1 cellular context compared by ENCODE assay signal in genomic region chr18:55287935-55288868, GRCh38.
TF ChIP-seq lines count a peak whose summit lies in the region.

No MANE protein-coding gene starts in this region.

TF ChIP-seq in GM23338, 12 proteins besides CTCF, POLR2A, EP300 and RAD21:
- TF ChIP-seq REST (IDR thresholded peaks at IDR 0.05; ENCODE audit: unreplicated experiment) (no peak), STAT1 (IDR thresholded peaks at IDR 0.05; ENCODE audit: unreplicated experiment) (no peak), ZNF462 (CRISPR knock-in tag; IDR thresholded peaks at IDR 0.05) (no peak), ETS1 (IDR thresholded peaks at IDR 0.05) (no peak), ZNF331 (CRISPR knock-in tag; IDR thresholded peaks at IDR 0.05; ENCODE audit: low read depth) (no peak)
TF ChIP-seq in GM23338: peak in this region for 0.
